In the genomic region with DNA sequence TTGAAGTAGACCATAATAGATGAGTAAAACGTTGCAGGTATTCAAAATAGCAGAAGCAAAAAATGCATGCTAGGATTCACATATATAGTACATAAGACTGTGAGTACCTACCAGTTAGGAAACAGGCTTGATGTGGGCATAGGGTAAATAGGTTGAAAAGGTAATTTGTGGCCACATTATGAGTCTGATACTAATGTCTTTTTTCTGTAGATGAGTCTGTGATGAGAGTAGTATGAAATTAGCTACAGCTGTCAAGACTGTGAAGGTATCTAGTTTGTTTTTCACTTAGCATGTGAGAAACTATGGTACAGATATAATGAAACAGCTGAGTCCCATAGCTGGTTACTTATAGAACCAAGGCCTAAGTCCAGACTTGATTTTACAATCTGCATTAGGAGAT, we compare ENCODE assay signal across 17 cellular contexts. TPM values are rescaled to one million over a fixed set of nuclear protein-coding genes. Genes with fewer than 3 reads are reported as not detected.
DNase-seq lines count a peak whose midpoint lies in the region; ATAC-seq lines count a peak whose summit lies in the region.
"Had no signal": no experiment of that assay in that cellular context is flagged by ENCODE, and none has a peak within 500 bp of the region (broad histone marks: within the 10 kb centered on the region; RNA-seq: fewer than 3 reads in every experiment).

No MANE protein-coding gene starts in this region.

- H3K27ac Mint-ChIP-seq in activated CD4-positive, alpha-beta memory T cell treated with anti-CD3 and anti-CD28 coated beads for 36 hours = peak overlapping the region; percentile 55
- H3K27ac Mint-ChIP-seq in activated CD4-positive, alpha-beta memory T cell treated with anti-CD3 and anti-CD28 coated beads, Interleukin-2, amount 10 ng/mL, durations not matched to agents 7 days and 5 days = no peak overlapping the region
- no peak overlapping the region for H3K27ac Mint-ChIP-seq in stimulated activated naive CD8-positive, alpha-beta T cell treated with anti-CD3 and anti-CD28 coated beads, Interleukin-15, amount 100 ng/mL, for 72 hours
- H3K27ac Mint-ChIP-seq in T-cell = peak overlapping the region; percentile 36 to 45
- peak overlapping the region; percentile 10 for H3K27ac Mint-ChIP-seq in stimulated activated naive B cell treated with anti-CD40 and anti-IgM and Interleukin-4, amounts not matched to agents 10 μg/mL and 1 μg/mL and 100 μg/mL, for 72 hours

- H3K9me3 Mint-ChIP-seq in activated CD4-positive, alpha-beta memory T cell treated with anti-CD3 and anti-CD28 coated beads for 36 hours = no peaks in the 10 kb centered on the region
- no peaks in the 10 kb centered on the region for H3K9me3 Mint-ChIP-seq in activated CD4-positive, alpha-beta memory T cell treated with anti-CD3 and anti-CD28 coated beads, Interleukin-2, amount 10 ng/mL, durations not matched to agents 7 days and 5 days
- no peaks in the 10 kb centered on the region for H3K9me3 Mint-ChIP-seq in stimulated activated naive CD8-positive, alpha-beta T cell treated with anti-CD3 and anti-CD28 coated beads, Interleukin-15, amount 100 ng/mL, for 72 hours
- H3K9me3 Mint-ChIP-seq in T-cell = no peaks in the 10 kb centered on the region
- H3K9me3 Mint-ChIP-seq in stimulated activated naive B cell treated with anti-CD40 and anti-IgM and Interleukin-4, amounts not matched to agents 10 μg/mL and 1 μg/mL and 100 μg/mL, for 72 hours = no peaks in the 10 kb centered on the region

- intact Hi-C loops in activated CD4-positive, alpha-beta memory T cell treated with anti-CD3 and anti-CD28 coated beads for 36 hours (cut with micrococcal nuclease) = no loop called here

- H3K4me3 Mint-ChIP-seq in activated CD4-positive, alpha-beta memory T cell treated with anti-CD3 and anti-CD28 coated beads for 36 hours = no peak overlapping the region
- H3K4me3 Mint-ChIP-seq in activated CD4-positive, alpha-beta memory T cell treated with anti-CD3 and anti-CD28 coated beads, Interleukin-2, amount 10 ng/mL, durations not matched to agents 7 days and 5 days = no peak overlapping the region
- no peak overlapping the region for H3K4me3 Mint-ChIP-seq in stimulated activated naive CD8-positive, alpha-beta T cell treated with anti-CD3 and anti-CD28 coated beads, Interleukin-15, amount 100 ng/mL, for 72 hours
- no peak overlapping the region for H3K4me3 Mint-ChIP-seq in T-cell
- no peak overlapping the region for H3K4me3 Mint-ChIP-seq in stimulated activated naive B cell treated with anti-CD40 and anti-IgM and Interleukin-4, amounts not matched to agents 10 μg/mL and 1 μg/mL and 100 μg/mL, for 72 hours
- H3K4me3 Mint-ChIP-seq: CD14-positive monocyte had no signal

- POLR2A ChIA-PET in activated CD4-positive, alpha-beta memory T cell treated with anti-CD3 and anti-CD28 coated beads for 36 hours (lab: Charles Lee) = no interaction called here
- POLR2A ChIA-PET in activated CD4-positive, alpha-beta memory T cell treated with anti-CD3 and anti-CD28 coated beads, Interleukin-2, amount 10 ng/mL, durations not matched to agents 7 days and 5 days (lab: Charles Lee) = interaction anchor here (2.4 to 3.5 kb wide), 2 partner anchors 12 to 80 kb away, joined by 13 to 30 read pairs; a partner anchor contains a TSS
- POLR2A ChIA-PET in T-cell (lab: Charles Lee) = interaction anchor here (0.5 to 0.9 kb wide), 2 partner anchors 10 to 191 kb away, joined by 5 to 7 read pairs; no protein-coding TSS in a partner anchor

- CTCF ChIA-PET in activated CD4-positive, alpha-beta memory T cell treated with anti-CD3 and anti-CD28 coated beads for 36 hours (lab: Charles Lee) = interaction anchor here (0.8 to 1.0 kb wide), 2 partner anchors 128 to 231 kb away, joined by 3 read pairs; no protein-coding TSS in a partner anchor
- CTCF ChIA-PET in activated CD4-positive, alpha-beta memory T cell treated with anti-CD3 and anti-CD28 coated beads, Interleukin-2, amount 10 ng/mL, durations not matched to agents 7 days and 5 days (lab: Charles Lee) = no interaction called here
- CTCF ChIA-PET in T-cell (lab: Charles Lee) = no interaction called here

- DNase-seq in activated CD4-positive, alpha-beta memory T cell treated with anti-CD3 and anti-CD28 coated beads for 36 hours = no peak
- DNase-seq in activated CD4-positive, alpha-beta memory T cell treated with anti-CD3 and anti-CD28 coated beads, Interleukin-2, amount 10 ng/mL, durations not matched to agents 7 days and 5 days = no peak
- no peak for DNase-seq in stimulated activated naive CD8-positive, alpha-beta T cell treated with anti-CD3 and anti-CD28 coated beads, Interleukin-15, Interleukin-2, amounts not matched to agents 100 U/mL and 50 U/mL, for 24 hours
- no peak for DNase-seq in stimulated activated naive CD8-positive, alpha-beta T cell treated with anti-CD3 and anti-CD28 coated beads, Interleukin-15, amount 100 ng/mL, for 72 hours
- DNase-seq in T-cell (no peak), GF-D8 (lab: John Stamatoyannopoulos, UW) (no peak)
- no peak for DNase-seq in stimulated activated naive B cell treated with anti-CD40 and anti-IgM and Interleukin-4, amounts not matched to agents 10 μg/mL and 1 μg/mL and 100 μg/mL, for 72 hours
- DNase-seq: DMS79 treated with DMSO at 0.1 percent for 48 hours, H7, Karpas-422, NCI-H1930, NCI-H2171, NCI-H446 treated with DMSO at 0.1 percent for 48 hours, NCI-H748 treated with DMSO at 0.1 percent for 48 hours had no signal

- peak; percentile 19 for ATAC-seq in stimulated activated naive CD8-positive, alpha-beta T cell treated with anti-CD3 and anti-CD28 coated beads, Interleukin-15, Interleukin-2, amounts not matched to agents 100 U/mL and 50 U/mL, for 24 hours
- ATAC-seq in stimulated activated naive CD8-positive, alpha-beta T cell treated with anti-CD3 and anti-CD28 coated beads, Interleukin-15, amount 100 ng/mL, for 72 hours = no peak
- ATAC-seq in T-cell (replicated peaks in 1 of 4) (no peak), GM18861 (IDR thresholded peaks at IDR 0.05; ENCODE audit: unreplicated experiment) (no peak)
- ATAC-seq in stimulated activated naive B cell treated with anti-CD40 and anti-IgM and Interleukin-4, amounts not matched to agents 10 μg/mL and 1 μg/mL and 100 μg/mL, for 72 hours (replicated peaks) = peak; percentile 75 to 78
- ATAC-seq: Right ventricle myocardium inferior had no signal

- peaks cover 12% of the 10 kb centered on the region for H3K4me1 Mint-ChIP-seq in activated CD4-positive, alpha-beta memory T cell treated with anti-CD3 and anti-CD28 coated beads for 36 hours (ENCODE audit: low read depth)
- H3K4me1 Mint-ChIP-seq in activated CD4-positive, alpha-beta memory T cell treated with anti-CD3 and anti-CD28 coated beads, Interleukin-2, amount 10 ng/mL, durations not matched to agents 7 days and 5 days = peaks cover 14% of the 10 kb centered on the region
- H3K4me1 Mint-ChIP-seq in stimulated activated naive CD8-positive, alpha-beta T cell treated with anti-CD3 and anti-CD28 coated beads, Interleukin-15, amount 100 ng/mL, for 72 hours = peaks cover 18% of the 10 kb centered on the region
- H3K4me1 Mint-ChIP-seq in T-cell = peaks cover 19 to 26% (median 25%) of the 10 kb centered on the region in 3 donors
- peaks cover 4 to 9% of the 10 kb centered on the region in 2 donors for H3K4me1 Mint-ChIP-seq in stimulated activated naive B cell treated with anti-CD40 and anti-IgM and Interleukin-4, amounts not matched to agents 10 μg/mL and 1 μg/mL and 100 μg/mL, for 72 hours
- H3K4me1 Mint-ChIP-seq: CD14-positive monocyte had no signal

- H3K27me3 Mint-ChIP-seq in activated CD4-positive, alpha-beta memory T cell treated with anti-CD3 and anti-CD28 coated beads for 36 hours = no peaks in the 10 kb centered on the region
- no peaks in the 10 kb centered on the region for H3K27me3 Mint-ChIP-seq in activated CD4-positive, alpha-beta memory T cell treated with anti-CD3 and anti-CD28 coated beads, Interleukin-2, amount 10 ng/mL, durations not matched to agents 7 days and 5 days
- no peaks in the 10 kb centered on the region for H3K27me3 Mint-ChIP-seq in stimulated activated naive CD8-positive, alpha-beta T cell treated with anti-CD3 and anti-CD28 coated beads, Interleukin-15, amount 100 ng/mL, for 72 hours
- H3K27me3 Mint-ChIP-seq in T-cell = no peaks in the 10 kb centered on the region
- H3K27me3 Mint-ChIP-seq in stimulated activated naive B cell treated with anti-CD40 and anti-IgM and Interleukin-4, amounts not matched to agents 10 μg/mL and 1 μg/mL and 100 μg/mL, for 72 hours = no peaks in the 10 kb centered on the region

- H3K36me3 Mint-ChIP-seq in activated CD4-positive, alpha-beta memory T cell treated with anti-CD3 and anti-CD28 coated beads for 36 hours = peaks cover 33% of the 10 kb centered on the region
- H3K36me3 Mint-ChIP-seq in activated CD4-positive, alpha-beta memory T cell treated with anti-CD3 and anti-CD28 coated beads, Interleukin-2, amount 10 ng/mL, durations not matched to agents 7 days and 5 days (ENCODE audit: low read depth) = peaks cover 64% of the 10 kb centered on the region
- H3K36me3 Mint-ChIP-seq in T-cell = peaks cover 54% of the 10 kb centered on the region
- H3K36me3 Mint-ChIP-seq in stimulated activated naive B cell treated with anti-CD40 and anti-IgM and Interleukin-4, amounts not matched to agents 10 μg/mL and 1 μg/mL and 100 μg/mL, for 72 hours = peaks cover 37 to 44% of the 10 kb centered on the region in 2 donors

RNA-seq across cellular contexts. Expression of a gene that starts 12.4 kb away (rescaled TPM):
- total RNA-seq in activated CD4-positive, alpha-beta memory T cell treated with anti-CD3 and anti-CD28 coated beads for 36 hours = 1 to 10 TPM; 3.2 to 3.8 TPM
- 1 to 10 TPM; 4.0 to 4.7 TPM for total RNA-seq in activated CD4-positive, alpha-beta memory T cell treated with anti-CD3 and anti-CD28 coated beads, Interleukin-2, amount 10 ng/mL, durations not matched to agents 7 days and 5 days
- 1 to 10 TPM in 4 of 5 donors, under 1 TPM in 1; 0.25 to 3.5 (median 2.3) TPM for total RNA-seq in T-cell

RNA-seq across cellular contexts. Expression of a gene that starts 12.6 kb away (rescaled TPM):
- total RNA-seq in activated CD4-positive, alpha-beta memory T cell treated with anti-CD3 and anti-CD28 coated beads for 36 hours = 100 to 1,000 TPM; 139 to 143 TPM
- 100 to 1,000 TPM; 122 to 127 TPM for total RNA-seq in activated CD4-positive, alpha-beta memory T cell treated with anti-CD3 and anti-CD28 coated beads, Interleukin-2, amount 10 ng/mL, durations not matched to agents 7 days and 5 days
- total RNA-seq in T-cell = 10 to 100 TPM; 21.7 to 41.1 (median 34.9) TPM

RNA-seq across cellular contexts. Expression of a gene that starts 14.7 kb away (rescaled TPM):
- 10 to 100 TPM; 55.0 to 56.5 TPM for total RNA-seq in activated CD4-positive, alpha-beta memory T cell treated with anti-CD3 and anti-CD28 coated beads for 36 hours
- total RNA-seq in activated CD4-positive, alpha-beta memory T cell treated with anti-CD3 and anti-CD28 coated beads, Interleukin-2, amount 10 ng/mL, durations not matched to agents 7 days and 5 days = 10 to 100 TPM; 37.8 to 39.7 TPM
- 10 to 100 TPM; 40.8 to 52.1 (median 43.6) TPM for total RNA-seq in T-cell

Comparison
In these comparisons a context has a peak if more than half of its experiments do, and no peak if none do; other contexts are left out.
1. H3K27ac Mint-ChIP-seq: peak in activated CD4-positive, alpha-beta memory T cell treated with anti-CD3 and anti-CD28 coated beads for 36 hours (single experiment), T-cell (2 of 2) and stimulated activated naive B cell treated with anti-CD40 and anti-IgM and Interleukin-4, amounts not matched to agents 10 μg/mL and 1 μg/mL and 100 μg/mL, for 72 hours (single experiment); none in activated CD4-positive, alpha-beta memory T cell treated with anti-CD3 and anti-CD28 coated beads, Interleukin-2, amount 10 ng/mL, durations not matched to agents 7 days and 5 days (single experiment) and stimulated activated naive CD8-positive, alpha-beta T cell treated with anti-CD3 and anti-CD28 coated beads, Interleukin-15, amount 100 ng/mL, for 72 hours (0 of 2).
2. ATAC-seq: peak in stimulated activated naive CD8-positive, alpha-beta T cell treated with anti-CD3 and anti-CD28 coated beads, Interleukin-15, Interleukin-2, amounts not matched to agents 100 U/mL and 50 U/mL, for 24 hours (single experiment) and stimulated activated naive B cell treated with anti-CD40 and anti-IgM and Interleukin-4, amounts not matched to agents 10 μg/mL and 1 μg/mL and 100 μg/mL, for 72 hours (2 of 2); none in stimulated activated naive CD8-positive, alpha-beta T cell treated with anti-CD3 and anti-CD28 coated beads, Interleukin-15, amount 100 ng/mL, for 72 hours (single experiment), T-cell (0 of 4) and GM18861 (single experiment).